1 cellular context compared by ENCODE assay signal in genomic region chr10:132101529-132101928, GRCh38.
TF ChIP-seq lines count a peak whose summit lies in the region.

No MANE protein-coding gene starts in this region.

TF ChIP-seq in K562, 482 proteins besides CTCF, POLR2A, EP300 and RAD21:
- TF ChIP-seq ZBTB33 (CRISPR knock-in tag; IDR thresholded peaks at IDR 0.05) (no peak), NCOR1 (IDR thresholded peaks at IDR 0.05) (no peak), ZNF23 (CRISPR knock-in tag; IDR thresholded peaks at IDR 0.05) (no peak), TBP (optimal IDR thresholded peaks at IDR 0.05; ENCODE audit: low read depth, low read length) (no peak), ZBTB8A (IDR thresholded peaks at IDR 0.05; ENCODE audit: partially characterized antibody) (no peak)
